In the genomic region with DNA sequence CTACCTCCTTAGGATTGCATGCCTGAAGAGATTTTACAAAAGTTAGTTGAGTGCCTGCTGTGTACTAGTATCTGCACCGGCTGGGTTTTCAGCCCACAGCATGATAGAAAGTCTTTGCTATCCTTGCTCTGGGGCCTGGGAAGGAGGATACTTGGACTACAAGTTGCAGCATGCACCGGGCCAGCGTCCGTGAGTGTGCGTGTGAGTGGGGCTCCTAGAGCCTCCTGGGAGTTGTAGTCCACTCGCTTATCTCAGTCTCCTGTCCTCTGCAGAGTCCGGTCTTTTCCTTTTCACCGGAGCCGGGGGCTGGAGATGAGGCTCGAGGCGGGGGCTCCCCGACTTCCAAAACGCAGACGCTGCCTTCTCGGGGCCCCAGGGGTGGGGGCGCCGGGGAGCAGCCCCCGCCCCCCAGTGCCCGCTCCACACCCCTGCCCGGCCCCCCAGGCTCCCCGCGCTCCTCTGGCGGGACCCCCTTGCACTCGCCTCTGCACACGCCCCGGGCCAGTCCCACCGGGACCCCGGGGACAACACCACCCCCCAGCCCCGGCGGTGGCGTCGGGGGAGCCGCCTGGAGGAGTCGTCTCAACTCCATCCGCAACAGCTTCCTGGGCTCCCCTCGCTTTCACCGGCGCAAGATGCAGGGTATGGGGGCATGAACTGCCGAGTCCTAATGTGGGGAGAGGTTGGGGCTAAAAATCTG, we compare ENCODE assay signal across 11 cellular contexts. TPM values are rescaled to one million over a fixed set of nuclear protein-coding genes. Genes with fewer than 3 reads are reported as not detected.
DNase-seq lines count a peak whose midpoint lies in the region; ATAC-seq, FAIRE-seq and TF ChIP-seq lines count a peak whose summit lies in the region.
"Had no signal": no experiment of that assay in that cellular context is flagged by ENCODE, and none has a peak within 500 bp of the region (broad histone marks: within the 10 kb centered on the region; RNA-seq: fewer than 3 reads in every experiment).

No MANE protein-coding gene starts in this region.

- H3K4me3 Mint-ChIP-seq in activated T-helper 17 cell treated with anti-CD3 and anti-CD28 coated beads, Interleukin-2, amount 50 U/mL, for 72 hours = no peak overlapping the region
- H3K4me3 Mint-ChIP-seq: activated naive CD8-positive, alpha-beta T cell had no signal

- H3K4me2 ChIP-seq in H1 (ENCODE audit: insufficient read depth in 1 of 2, low read depth in 2 of 2, low read length in 2 of 2) = no peak overlapping the region
- H3K4me2 ChIP-seq: KMS-11 had no signal

- H3K4ac ChIP-seq in H1 (replicated peaks; ENCODE audit: insufficient read length, low read depth, low read length) = no peak overlapping the region

- H3K4me1 ChIP-seq in H1 (replicated peaks in 1 of 4; ENCODE audit: control insufficient read depth in 3 of 4, insufficient read depth in 4 of 4, low read length in 3 of 4) = peaks cover 0 to 8% (median 3%) of the 10 kb centered on the region in 4 experiments; a peak in 3 of 7 replicates

- H3K79me2 ChIP-seq in H1 (ENCODE audit: control insufficient read depth in 1 of 2, insufficient read depth in 2 of 2, low read length in 2 of 2) = no peaks in the 10 kb centered on the region

- H3K27ac ChIP-seq in H1 (ENCODE audit: low read depth, low read length) (no peak overlapping the region), coronary artery (no peak overlapping the region)
- H3K27ac ChIP-seq: KMS-11 had no signal

- no peak overlapping the region for H4K91ac ChIP-seq in H1 (replicated peaks; ENCODE audit: insufficient read length, low read length)

- no peak overlapping the region for H2BK15ac ChIP-seq in H1 (ENCODE audit: low read length)

- no peaks in the 10 kb centered on the region for H3K4me1 Mint-ChIP-seq in activated T-helper 17 cell treated with anti-CD3 and anti-CD28 coated beads, Interleukin-2, amount 50 U/mL, for 72 hours

- ATAC-seq in activated T-helper 17 cell treated with anti-CD3 and anti-CD28 coated beads, Interleukin-2, amount 50 U/mL, for 72 hours (replicated peaks) = no peak

- no peak overlapping the region for H2BK20ac ChIP-seq in H1 (ENCODE audit: low read length)

- TF ChIP-seq POLR2A in H1 (IDR thresholded peaks at IDR 0.05; ENCODE audit: control extremely low read depth in 1 of 2, low read depth in 2 of 2, low read length in 2 of 2) = no peak

- no peak overlapping the region for H3K14ac ChIP-seq in H1 (ENCODE audit: insufficient read length)

- no peaks in the 10 kb centered on the region for H3K27me3 Mint-ChIP-seq in activated T-helper 17 cell treated with anti-CD3 and anti-CD28 coated beads, Interleukin-2, amount 50 U/mL, for 72 hours
- H3K27me3 Mint-ChIP-seq: activated naive CD8-positive, alpha-beta T cell had no signal

- H4K8ac ChIP-seq in H1 (ENCODE audit: extremely low read depth, insufficient read depth, low read length) = no peak overlapping the region

- no peak for TF ChIP-seq RAD21 in H1 (IDR thresholded peaks at IDR 0.05 in 1 of 2, conservative IDR thresholded peaks at IDR 0.05 in 1 of 2; ENCODE audit: low read depth in 2 of 2, low read length in 2 of 2)

- no peak for TF ChIP-seq EP300 in H1 (IDR thresholded peaks at IDR 0.05; ENCODE audit: borderline replicate concordance in 1 of 2, low read depth in 2 of 2, low read length in 2 of 2)

- H3K27ac Mint-ChIP-seq in activated T-helper 17 cell treated with anti-CD3 and anti-CD28 coated beads, Interleukin-2, amount 50 U/mL, for 72 hours = no peak overlapping the region
- H3K27ac Mint-ChIP-seq: activated naive CD8-positive, alpha-beta T cell had no signal

- no peak overlapping the region for H3K9ac ChIP-seq in H1 (replicated peaks in 1 of 4; ENCODE audit: extremely low read depth in 1 of 4, low read depth in 3 of 4, low read length in 3 of 4)
- H3K9ac ChIP-seq: KMS-11 had no signal

- H3K4me3 ChIP-seq in H1 (ENCODE audit: extremely low read depth in 1 of 4, insufficient read depth in 2 of 4, low read depth in 3 of 4, low read length in 4 of 4) = no peak overlapping the region
- H3K4me3 ChIP-seq in coronary artery = no peak overlapping the region

- POLR2A ChIA-PET in H1 (lab: Charles Lee; ENCODE audit: partially characterized antibody) = interaction anchor here (0.7 to 1.7 kb wide), 5 partner anchors 13 to 103 kb away, joined by 3 read pairs; partner anchors contain the start of gene KMT5C

- FAIRE-seq in H1 (lab: Jason Lieb, UNC) = no peak
- FAIRE-seq: keratinocyte had no signal

- H2AFZ ChIP-seq in H1 (ENCODE audit: low read length) = no peak overlapping the region

- CTCF ChIA-PET in H1 (lab: Charles Lee; ENCODE audit: partially characterized antibody) = interaction anchor here (0.6 to 0.9 kb wide), 2 partner anchors 144 to 148 kb away, joined by 3 read pairs; no protein-coding TSS in a partner anchor

- H3K23me2 ChIP-seq in H1 (ENCODE audit: low read depth, low read length) = peaks cover 2% of the 10 kb centered on the region; the same call in 1 of the 2 replicates

- no peaks in the 10 kb centered on the region for H3K36me3 Mint-ChIP-seq in activated T-helper 17 cell treated with anti-CD3 and anti-CD28 coated beads, Interleukin-2, amount 50 U/mL, for 72 hours (ENCODE audit: low read depth)
- H3K36me3 Mint-ChIP-seq: activated naive CD8-positive, alpha-beta T cell had no signal

- no peak overlapping the region for H3K56ac ChIP-seq in H1 (replicated peaks; ENCODE audit: insufficient read length, low read depth, low read length)

- no peaks in the 10 kb centered on the region for H3K27me3 ChIP-seq in H1 (replicated peaks in 1 of 4; ENCODE audit: control insufficient read depth in 3 of 4, extremely low read depth in 1 of 4, insufficient read depth in 3 of 4, low read length in 3 of 4)

- peak; percentile 88 for DNase-seq in 8988T
- peak; percentile 4 for DNase-seq in DMS53 treated with DMSO at 0.1 percent for 48 hours (lab: John Stamatoyannopoulos, UW; ENCODE audit: unreplicated experiment)
- DNase-seq in NCI-H82 (lab: John Stamatoyannopoulos, UW) = peak; percentile 86
- peak in 1 of 2 experiments; percentile 67 for DNase-seq in H1 (ENCODE audit: low read depth in 1 of 2, low spot score in 2 of 2)
- no peak for DNase-seq in NCI-H510A (lab: John Stamatoyannopoulos, UW)
- DNase-seq in amygdala (lab: John Stamatoyannopoulos, UW) = no peak
- DNase-seq in coronary artery (ENCODE audit: low spot score) = no peak

- no peak overlapping the region for H2BK12ac ChIP-seq in H1 (ENCODE audit: low read depth, low read length)

- H2BK5ac ChIP-seq in H1 (ENCODE audit: low read depth, low read length) = no peak overlapping the region

- H4K20me1 ChIP-seq in H1 (replicated peaks in 1 of 2; ENCODE audit: control insufficient read depth in 1 of 2, insufficient read depth in 2 of 2, low read length in 2 of 2) = peaks cover 0 to 5% of the 10 kb centered on the region in 2 experiments

- no peak overlapping the region for H3K18ac ChIP-seq in H1 (ENCODE audit: extremely low read depth, low read length)

- H3K9me3 Mint-ChIP-seq in activated T-helper 17 cell treated with anti-CD3 and anti-CD28 coated beads, Interleukin-2, amount 50 U/mL, for 72 hours = no peaks in the 10 kb centered on the region

- H3K23ac ChIP-seq in H1 (ENCODE audit: insufficient read length) = no peak overlapping the region

- 88% methylated on average over 15 of the region's 39 CpGs; no CpG with 5 or more reads in 1 of the 2 experiments for WGBS in H1 (ENCODE audit: extremely low coverage in 1 of 2, insufficient coverage in 1 of 2, insufficient read length in 1 of 2, insufficient replicate concordance in 2 of 2, low coverage in 1 of 2, low lambda C conversion rate in 2 of 2, missing lambda C conversion rate in 1 of 2), 2 experiments

- H3K9me3 ChIP-seq in H1 (ENCODE audit: insufficient read depth in 2 of 2, low read depth in 1 of 2, low read length in 1 of 2) = no peaks in the 10 kb centered on the region

- H2AK5ac ChIP-seq in H1 (ENCODE audit: low read depth, low read length) = no peak overlapping the region

- H4K5ac ChIP-seq in H1 (ENCODE audit: insufficient read length, low read depth, low read length) = no peak overlapping the region

- peaks cover 16 to 49% (median 38%) of the 10 kb centered on the region in 4 experiments for H3K36me3 ChIP-seq in H1 (ENCODE audit: control insufficient read depth in 2 of 4, insufficient read depth in 4 of 4, low read length in 3 of 4)

- TF ChIP-seq CTCF in H1 (IDR thresholded peaks at IDR 0.05; ENCODE audit: control extremely low read depth in 1 of 3, insufficient read depth in 1 of 3, low read depth in 1 of 3, low read length in 3 of 3) (no peak), coronary artery (IDR thresholded peaks at IDR 0.05) (no peak)

- no peaks in the 10 kb centered on the region; the same call in 1 of the 2 replicates for H3K79me1 ChIP-seq in H1 (ENCODE audit: low read depth, low read length)

- no peak overlapping the region for H2BK120ac ChIP-seq in H1 (replicated peaks; ENCODE audit: low read depth, low read length)

RNA-seq across cellular contexts. Expression of gene BRSK1, which starts 20.6 kb away (rescaled TPM):
- 32.7 and 33.6 TPM in 2 replicates for total RNA-seq in H1 (2021; fragmentation: NEBNext Ultra II Directional; extraction: Animal tissue kit (Norgen Biotek cat#: 25700))
- 27.6 and 55.2 TPM in 2 replicates for polyA plus RNA-seq in H1 (2011; rRNA removed)
- polyA plus RNA-seq in H1 (2011; cell fraction: cytosol; rRNA removed) = 51.4 TPM
- 281 TPM for polyA plus RNA-seq in H1 (2011; cell fraction: nucleus; rRNA removed)
- polyA plus RNA-seq in H1 (2012, experiment 1 of 2) = 32.1 to 43.0 TPM (median 39.5 TPM) in 4 replicates
- 19.0 TPM for polyA plus RNA-seq in H1 (2012, experiment 2 of 2)
- polyA plus RNA-seq in H1 (2013, experiment 1 of 2) = 19.6 TPM
- polyA plus RNA-seq in H1 (2013, experiment 2 of 2) = 16.3 TPM
- 10.9 and 17.1 TPM in 2 replicates for polyA minus RNA-seq in H1 (2011; rRNA and poly(A)+ RNA removed)
- 14.6 TPM for polyA minus RNA-seq in H1 (2011; cell fraction: cytosol; rRNA and poly(A)+ RNA removed)
- 30.8 TPM for polyA minus RNA-seq in H1 (2011; cell fraction: nucleus; rRNA and poly(A)+ RNA removed)
- total RNA-seq in activated T-helper 17 cell treated with anti-CD3 and anti-CD28 coated beads, Interleukin-2, amount 50 U/mL, for 72 hours = 10 to 100 TPM in 1 of 2 donors, 1 to 10 TPM in 1; 6.3 to 13.7 TPM

RNA-seq across cellular contexts. Expression of gene TMEM150B, which starts 20.7 kb away (rescaled TPM):
- total RNA-seq in H1 (2021; fragmentation: NEBNext Ultra II Directional; extraction: Animal tissue kit (Norgen Biotek cat#: 25700)) = 0.88 and 0.91 TPM in 2 replicates
- 0.41 and 0.46 TPM in 2 replicates for polyA plus RNA-seq in H1 (2011; rRNA removed)
- 0.39 TPM for polyA plus RNA-seq in H1 (2011; cell fraction: cytosol; rRNA removed)
- polyA plus RNA-seq in H1 (2011; cell fraction: nucleus; rRNA removed) = 0.27 TPM
- polyA plus RNA-seq in H1 (2012, experiment 1 of 2) = 0.20 to 0.63 TPM (median 0.27 TPM) in 3 of 4 replicates, not detected in the other
- 0.31 TPM for polyA plus RNA-seq in H1 (2012, experiment 2 of 2)
- polyA plus RNA-seq in H1 (2013, experiment 1 of 2) = 0.34 TPM
- polyA plus RNA-seq in H1 (2013, experiment 2 of 2) = 0.22 TPM
- polyA minus RNA-seq in H1 (2011; rRNA and poly(A)+ RNA removed) = 0.35 TPM in 1 of 2 replicates, not detected in the other
- not detected for polyA minus RNA-seq in H1 (2011; cell fraction: cytosol; rRNA and poly(A)+ RNA removed)
- not detected for polyA minus RNA-seq in H1 (2011; cell fraction: nucleus; rRNA and poly(A)+ RNA removed)
- total RNA-seq in activated T-helper 17 cell treated with anti-CD3 and anti-CD28 coated beads, Interleukin-2, amount 50 U/mL, for 72 hours = under 1 TPM; 0.39 to 0.56 TPM
- polyA plus RNA-seq: keratinocyte had no signal

RNA-seq across cellular contexts. Expression of gene HSPBP1, which starts 24.5 kb away (rescaled TPM):
- 63.4 and 68.8 TPM in 2 replicates for total RNA-seq in H1 (2021; fragmentation: NEBNext Ultra II Directional; extraction: Animal tissue kit (Norgen Biotek cat#: 25700))
- polyA plus RNA-seq in H1 (2011; rRNA removed) = 100 and 111 TPM in 2 replicates
- polyA plus RNA-seq in H1 (2011; cell fraction: cytosol; rRNA removed) = 86.6 TPM
- 74.0 TPM for polyA plus RNA-seq in H1 (2011; cell fraction: nucleus; rRNA removed)
- 44.6 to 69.6 TPM (median 66.9 TPM) in 4 replicates for polyA plus RNA-seq in H1 (2012, experiment 1 of 2)
- polyA plus RNA-seq in H1 (2012, experiment 2 of 2) = 84.2 TPM
- polyA plus RNA-seq in H1 (2013, experiment 1 of 2) = 34.0 TPM
- polyA plus RNA-seq in H1 (2013, experiment 2 of 2) = 34.1 TPM
- polyA minus RNA-seq in H1 (2011; rRNA and poly(A)+ RNA removed) = 16.1 and 17.2 TPM in 2 replicates
- polyA minus RNA-seq in H1 (2011; cell fraction: cytosol; rRNA and poly(A)+ RNA removed) = 28.0 TPM
- 21.6 TPM for polyA minus RNA-seq in H1 (2011; cell fraction: nucleus; rRNA and poly(A)+ RNA removed)
- total RNA-seq in activated T-helper 17 cell treated with anti-CD3 and anti-CD28 coated beads, Interleukin-2, amount 50 U/mL, for 72 hours = 10 to 100 TPM; 20.8 to 56.6 TPM

RNA-seq across cellular contexts. Expression of gene KMT5C, which starts 35.2 kb away (rescaled TPM):
- total RNA-seq in H1 (2021; fragmentation: NEBNext Ultra II Directional; extraction: Animal tissue kit (Norgen Biotek cat#: 25700)) = 31.5 and 33.4 TPM in 2 replicates
- 24.9 and 59.4 TPM in 2 replicates for polyA plus RNA-seq in H1 (2011; rRNA removed)
- 51.5 TPM for polyA plus RNA-seq in H1 (2011; cell fraction: cytosol; rRNA removed)
- 148 TPM for polyA plus RNA-seq in H1 (2011; cell fraction: nucleus; rRNA removed)
- polyA plus RNA-seq in H1 (2012, experiment 1 of 2) = 23.9 to 39.0 TPM (median 36.7 TPM) in 4 replicates
- 19.9 TPM for polyA plus RNA-seq in H1 (2012, experiment 2 of 2)
- polyA plus RNA-seq in H1 (2013, experiment 1 of 2) = 19.6 TPM
- 16.4 TPM for polyA plus RNA-seq in H1 (2013, experiment 2 of 2)
- 11.4 and 23.8 TPM in 2 replicates for polyA minus RNA-seq in H1 (2011; rRNA and poly(A)+ RNA removed)
- polyA minus RNA-seq in H1 (2011; cell fraction: cytosol; rRNA and poly(A)+ RNA removed) = 15.4 TPM
- 45.0 TPM for polyA minus RNA-seq in H1 (2011; cell fraction: nucleus; rRNA and poly(A)+ RNA removed)
- total RNA-seq in activated T-helper 17 cell treated with anti-CD3 and anti-CD28 coated beads, Interleukin-2, amount 50 U/mL, for 72 hours = 10 to 100 TPM; 15.6 to 25.3 TPM

RNA-seq across cellular contexts. Expression of gene PPP6R1, which starts 45.6 kb away (rescaled TPM):
- 74.4 and 75.6 TPM in 2 replicates for total RNA-seq in H1 (2021; fragmentation: NEBNext Ultra II Directional; extraction: Animal tissue kit (Norgen Biotek cat#: 25700))
- 36.4 and 52.5 TPM in 2 replicates for polyA plus RNA-seq in H1 (2011; rRNA removed)
- polyA plus RNA-seq in H1 (2011; cell fraction: cytosol; rRNA removed) = 44.1 TPM
- 72.3 TPM for polyA plus RNA-seq in H1 (2011; cell fraction: nucleus; rRNA removed)
- polyA plus RNA-seq in H1 (2012, experiment 1 of 2) = 38.2 to 56.4 TPM (median 52.6 TPM) in 4 replicates
- polyA plus RNA-seq in H1 (2012, experiment 2 of 2) = 46.1 TPM
- polyA plus RNA-seq in H1 (2013, experiment 1 of 2) = 34.4 TPM
- 33.2 TPM for polyA plus RNA-seq in H1 (2013, experiment 2 of 2)
- polyA minus RNA-seq in H1 (2011; rRNA and poly(A)+ RNA removed) = 55.1 and 73.5 TPM in 2 replicates
- 62.7 TPM for polyA minus RNA-seq in H1 (2011; cell fraction: cytosol; rRNA and poly(A)+ RNA removed)
- 41.3 TPM for polyA minus RNA-seq in H1 (2011; cell fraction: nucleus; rRNA and poly(A)+ RNA removed)
- 100 to 1,000 TPM; 156 to 319 TPM for total RNA-seq in activated T-helper 17 cell treated with anti-CD3 and anti-CD28 coated beads, Interleukin-2, amount 50 U/mL, for 72 hours

Comparison
In these comparisons a context has a peak if more than half of its experiments do, and no peak if none do; other contexts are left out.
1. DNase-seq: peak in 8988T (single experiment), DMS53 treated with DMSO at 0.1 percent for 48 hours (single experiment) and NCI-H82 (single experiment); none in NCI-H510A (single experiment), amygdala (0 of 56) and coronary artery (single experiment).